In genomic region chr11:119369035-119369925, GRCh38 we compare ENCODE assay signal across 1 cellular context.
TF ChIP-seq lines count a peak whose summit lies in the region.

No MANE protein-coding gene starts in this region.

TF ChIP-seq in K562, 482 proteins besides CTCF, POLR2A, EP300 and RAD21:
- no peak for TF ChIP-seq NR2C1 (IDR thresholded peaks at IDR 0.05)
- TF ChIP-seq NR2C1 (tag; IDR thresholded peaks at IDR 0.05): no peak
- TF ChIP-seq BRD9 (IDR thresholded peaks at IDR 0.05; ENCODE audit: low read depth, partially characterized antibody): no peak
- TF ChIP-seq U2AF2 (optimal IDR thresholded peaks at IDR 0.05; ENCODE audit: low read depth, low read length): no peak
- no peak for TF ChIP-seq RERE (CRISPR knock-in tag; IDR thresholded peaks at IDR 0.05; ENCODE audit: borderline replicate concordance)
- no peak for TF ChIP-seq THRAP3 (IDR thresholded peaks at IDR 0.05; ENCODE audit: borderline replicate concordance)
- no peak for TF ChIP-seq MLX (CRISPR knock-in tag; conservative IDR thresholded peaks at IDR 0.05)
- TF ChIP-seq SMAD4 (CRISPR knock-in tag; conservative IDR thresholded peaks at IDR 0.05): no peak
- TF ChIP-seq ZBED1 (IDR thresholded peaks at IDR 0.05): no peak
- no peak for TF ChIP-seq MGA (IDR thresholded peaks at IDR 0.05)
- TF ChIP-seq MNT (conservative IDR thresholded peaks at IDR 0.05): no peak
- TF ChIP-seq ZNF644 (tag; IDR thresholded peaks at IDR 0.05; ENCODE audit: low read depth): no peak
- TF ChIP-seq ZNF408 (CRISPR knock-in tag; IDR thresholded peaks at IDR 0.05; ENCODE audit: low read depth): no peak
- TF ChIP-seq GATAD2B (IDR thresholded peaks at IDR 0.05; ENCODE audit: borderline replicate concordance): no peak
- no peak for TF ChIP-seq USF1 (CRISPR knock-in tag; IDR thresholded peaks at IDR 0.05)
- TF ChIP-seq MBD2 (IDR thresholded peaks at IDR 0.05; ENCODE audit: borderline replicate concordance, low read depth): no peak
- TF ChIP-seq DIDO1 (tag; IDR thresholded peaks at IDR 0.05; ENCODE audit: low read depth): no peak
- no peak for TF ChIP-seq ZBTB26 (CRISPR knock-in tag; IDR thresholded peaks at IDR 0.05)
- TF ChIP-seq SAP30 (IDR thresholded peaks at IDR 0.05; ENCODE audit: borderline replicate concordance, insufficient read depth, low read depth, low read length, poor library complexity, severe bottlenecking): no peak
- no peak for TF ChIP-seq TAF1 (IDR thresholded peaks at IDR 0.05; ENCODE audit: control insufficient read depth, extremely low read depth, insufficient read depth, low read length, severe bottlenecking)
- no peak for TF ChIP-seq SMAD1 (IDR thresholded peaks at IDR 0.05; ENCODE audit: low read depth, low read length, partially characterized antibody)
